Comparison of ENCODE assay signal across 15 cellular contexts in genomic region chr5:109141499-109142200, GRCh38.
DNase-seq lines count a peak whose midpoint lies in the region; ATAC-seq, FAIRE-seq and TF ChIP-seq lines count a peak whose summit lies in the region.
"Had no signal": no experiment of that assay in that cellular context is flagged by ENCODE, and none has a peak within 500 bp of the region (broad histone marks: within the 10 kb centered on the region; RNA-seq: fewer than 3 reads in every experiment).

No MANE protein-coding gene starts in this region.

- H4K20me1 ChIP-seq in astrocyte (ENCODE audit: insufficient read depth, low read length) = no peaks in the 10 kb centered on the region

- H3K9me3 Mint-ChIP-seq in astrocyte (ENCODE audit: unreplicated experiment) (no peaks in the 10 kb centered on the region), immature natural killer cell (no peaks in the 10 kb centered on the region)
- no peaks in the 10 kb centered on the region for H3K9me3 Mint-ChIP-seq in activated naive CD4-positive, alpha-beta T cell treated with anti-CD3 and anti-CD28 coated beads, Interleukin-2, amount 10 ng/mL, durations not matched to agents 7 days and 5 days
- H3K9me3 Mint-ChIP-seq: activated CD4-positive, alpha-beta memory T cell treated with anti-CD3 and anti-CD28 coated beads for 36 hours had no signal

- DNase-seq in A673 (ENCODE audit: low spot score) (no peak), HuH-7 (ENCODE audit: low spot score) (peak; percentile 2), astrocyte (ENCODE audit: low read depth) (peak; percentile 15), iPS DF 19.7 (ENCODE audit: low read depth, low spot score) (peak; percentile 9), frontal cortex (ENCODE audit: low spot score in 2 of 2) (no peak), immature natural killer cell (no peak)
- no peak for DNase-seq in activated naive CD4-positive, alpha-beta T cell treated with anti-CD3 and anti-CD28 coated beads, Interleukin-2, amount 10 ng/mL, durations not matched to agents 7 days and 5 days
- DNase-seq: activated CD4-positive, alpha-beta memory T cell treated with anti-CD3 and anti-CD28 coated beads for 36 hours; amniotic stem cell; NCI-H187; NCI-H524; stimulated activated CD4-positive, alpha-beta T cell treated with anti-CD3 and anti-CD28 coated beads, Interleukin-12 subunit alpha, Interleukin-12 subunit beta, amount 100 ng/mL, for 4 hours had no signal

- H3K4me1 Mint-ChIP-seq in astrocyte (ENCODE audit: low read depth, unreplicated experiment) (no peaks in the 10 kb centered on the region), immature natural killer cell (no peaks in the 10 kb centered on the region)
- no peaks in the 10 kb centered on the region for H3K4me1 Mint-ChIP-seq in activated naive CD4-positive, alpha-beta T cell treated with anti-CD3 and anti-CD28 coated beads, Interleukin-2, amount 10 ng/mL, durations not matched to agents 7 days and 5 days

- H3K4me1 ChIP-seq in A673 (ENCODE audit: insufficient read depth, low read length, poor library complexity, severe bottlenecking) = no peaks in the 10 kb centered on the region
- H3K4me1 ChIP-seq in astrocyte (ENCODE audit: insufficient read depth, low read length) = no peaks in the 10 kb centered on the region

- POLR2A ChIA-PET in A673 (lab: Charles Lee; ENCODE audit: low non-redundant PET) = no interaction called here

- no peaks in the 10 kb centered on the region for H3K79me2 ChIP-seq in astrocyte (ENCODE audit: insufficient read depth, low read length)

- no TSS peak for BruUV-seq in A673 (replicated peaks; lab: Mats Ljungman, UMichigan)

- no peak for ATAC-seq in HG02642 (IDR thresholded peaks at IDR 0.05; ENCODE audit: poor library complexity, unreplicated experiment)

- peak; percentile 28; the same call in 1 of the 2 replicates for TF ChIP-seq CTCF in A673 (conservative IDR thresholded peaks at IDR 0.05; ENCODE audit: low read depth, low read length)
- TF ChIP-seq CTCF in astrocyte (IDR thresholded peaks at IDR 0.05; ENCODE audit: insufficient read depth, low read depth, low read length) = no peak

- CTCF ChIA-PET in A673 (lab: Charles Lee) = no interaction called here
- CTCF ChIA-PET in activated naive CD4-positive, alpha-beta T cell treated with anti-CD3 and anti-CD28 coated beads, Interleukin-2, amount 10 ng/mL, durations not matched to agents 7 days and 5 days (lab: Charles Lee) = no interaction called here

- intact Hi-C loops in A673 (cut with micrococcal nuclease; ENCODE audit: unreplicated experiment) = no loop called here

- no peaks in the 10 kb centered on the region for H3K36me3 Mint-ChIP-seq in astrocyte (ENCODE audit: low read depth, unreplicated experiment)
- H3K36me3 Mint-ChIP-seq in immature natural killer cell = peaks cover 0 to 3% (median 1%) of the 10 kb centered on the region in 3 donors
- H3K36me3 Mint-ChIP-seq in activated naive CD4-positive, alpha-beta T cell treated with anti-CD3 and anti-CD28 coated beads, Interleukin-2, amount 10 ng/mL, durations not matched to agents 7 days and 5 days = no peaks in the 10 kb centered on the region
- H3K36me3 Mint-ChIP-seq: activated CD4-positive, alpha-beta memory T cell treated with anti-CD3 and anti-CD28 coated beads for 36 hours had no signal

- H3K4me3 ChIP-seq in A673 (ENCODE audit: low read depth, low read length, poor library complexity, severe bottlenecking) (no peak overlapping the region), astrocyte (ENCODE audit: insufficient read depth, low read depth, low read length) (no peak overlapping the region)
- H3K4me3 ChIP-seq: coronary artery had no signal

- H3K4me3 Mint-ChIP-seq in astrocyte (ENCODE audit: unreplicated experiment) = no peak overlapping the region
- no peak overlapping the region for H3K4me3 Mint-ChIP-seq in immature natural killer cell
- H3K4me3 Mint-ChIP-seq in activated naive CD4-positive, alpha-beta T cell treated with anti-CD3 and anti-CD28 coated beads, Interleukin-2, amount 10 ng/mL, durations not matched to agents 7 days and 5 days = no peak overlapping the region
- H3K4me3 Mint-ChIP-seq: activated CD4-positive, alpha-beta memory T cell treated with anti-CD3 and anti-CD28 coated beads for 36 hours had no signal

- no peaks in the 10 kb centered on the region for H3K27me3 Mint-ChIP-seq in astrocyte (ENCODE audit: low read depth, unreplicated experiment)
- H3K27me3 Mint-ChIP-seq in immature natural killer cell (ENCODE audit: low read depth in 3 of 3) = peaks cover 0 to 1% (median 0%) of the 10 kb centered on the region in 3 donors
- H3K27me3 Mint-ChIP-seq in activated naive CD4-positive, alpha-beta T cell treated with anti-CD3 and anti-CD28 coated beads, Interleukin-2, amount 10 ng/mL, durations not matched to agents 7 days and 5 days = no peaks in the 10 kb centered on the region
- H3K27me3 Mint-ChIP-seq: activated CD4-positive, alpha-beta memory T cell treated with anti-CD3 and anti-CD28 coated beads for 36 hours had no signal

- H3K36me3 ChIP-seq in A673 (ENCODE audit: insufficient read depth, low read length, poor library complexity, severe bottlenecking) = no peaks in the 10 kb centered on the region
- H3K36me3 ChIP-seq in astrocyte (ENCODE audit: insufficient read depth, low read length) = no peaks in the 10 kb centered on the region

- FAIRE-seq in astrocyte (lab: Jason Lieb, UNC) (no peak), frontal cortex (lab: Jason Lieb, UNC) (no peak)
- FAIRE-seq: D721Med had no signal

- H3K9ac ChIP-seq in astrocyte (ENCODE audit: low read length) = no peak overlapping the region

- no peak overlapping the region for H2AFZ ChIP-seq in astrocyte (ENCODE audit: low read depth, low read length)

- no peak overlapping the region for H3K27ac ChIP-seq in A673 (ENCODE audit: low read depth, low read length, poor library complexity, severe bottlenecking)
- H3K27ac ChIP-seq in astrocyte (ENCODE audit: low read depth, low read length) = no peak overlapping the region
- H3K27ac ChIP-seq: coronary artery had no signal

- no peaks in the 10 kb centered on the region for H3K27me3 ChIP-seq in A673 (replicated peaks; ENCODE audit: insufficient read depth, low read depth, low read length, poor library complexity)
- no peaks in the 10 kb centered on the region for H3K27me3 ChIP-seq in astrocyte (ENCODE audit: insufficient read depth, low read length)

- H3K4me2 ChIP-seq in astrocyte (ENCODE audit: low read length) = no peak overlapping the region

- no peaks in the 10 kb centered on the region for H3K9me3 ChIP-seq in A673 (ENCODE audit: low read depth, low read length, poor library complexity, severe bottlenecking)
- H3K9me3 ChIP-seq in astrocyte (ENCODE audit: insufficient read depth, low read depth, low read length) = no peaks in the 10 kb centered on the region

- H3K27ac Mint-ChIP-seq in astrocyte (ENCODE audit: unreplicated experiment) = no peak overlapping the region
- no peak overlapping the region for H3K27ac Mint-ChIP-seq in immature natural killer cell
- H3K27ac Mint-ChIP-seq in activated naive CD4-positive, alpha-beta T cell treated with anti-CD3 and anti-CD28 coated beads, Interleukin-2, amount 10 ng/mL, durations not matched to agents 7 days and 5 days = no peak overlapping the region
- H3K27ac Mint-ChIP-seq: activated CD4-positive, alpha-beta memory T cell treated with anti-CD3 and anti-CD28 coated beads for 36 hours had no signal

Comparison
In these comparisons a context has a peak if more than half of its experiments do, and no peak if none do; other contexts are left out.
1. DNase-seq: peak in HuH-7 (single experiment), astrocyte (single experiment) and iPS DF 19.7 (single experiment); none in A673 (single experiment), frontal cortex (0 of 2), immature natural killer cell (0 of 3) and activated naive CD4-positive, alpha-beta T cell treated with anti-CD3 and anti-CD28 coated beads, Interleukin-2, amount 10 ng/mL, durations not matched to agents 7 days and 5 days (single experiment).